In the genomic region with DNA sequence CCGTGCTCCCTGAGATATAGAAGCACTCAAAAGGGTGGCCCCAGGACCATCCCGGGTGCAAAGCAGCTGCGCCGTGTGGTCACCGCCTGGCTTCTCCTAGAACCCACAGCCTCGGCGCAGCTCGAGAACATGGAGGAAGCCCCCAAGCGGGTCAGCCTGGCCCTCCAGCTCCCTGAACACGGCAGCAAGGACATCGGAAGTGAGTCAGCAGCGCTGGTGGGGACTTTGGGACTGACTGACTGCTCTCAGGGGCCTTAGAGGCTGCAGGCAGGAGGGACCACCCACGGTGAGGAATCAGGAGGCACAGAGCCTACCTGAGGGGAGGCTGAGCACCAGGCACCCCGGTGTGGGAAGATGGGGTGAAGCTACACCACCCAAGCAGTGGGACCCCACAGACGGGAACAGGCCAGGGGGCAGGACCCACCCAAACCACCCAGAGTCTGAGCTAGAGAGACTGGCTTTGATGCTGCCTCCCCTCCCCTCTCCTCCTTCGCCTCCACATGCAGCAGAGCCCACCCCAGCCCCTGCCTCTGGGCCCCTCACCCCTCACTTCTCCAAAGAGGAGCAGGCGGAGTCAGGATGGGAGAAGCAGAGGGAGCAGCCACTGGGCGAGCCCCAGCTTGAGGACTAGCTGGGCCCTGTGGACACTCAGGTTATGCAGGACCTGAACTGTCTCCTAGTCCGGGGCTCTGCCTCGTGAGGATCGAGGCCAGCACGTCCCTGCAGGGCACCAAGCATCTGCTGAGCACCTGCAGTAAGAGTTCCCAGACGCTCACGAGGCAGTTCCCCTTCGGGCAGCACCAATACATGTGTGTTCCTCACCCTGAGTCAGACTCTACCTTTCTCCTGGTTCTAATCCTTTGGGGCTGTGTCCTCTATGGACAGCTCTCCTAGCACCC, we compare ENCODE assay signal across 23 cellular contexts. TPM values are rescaled to one million over a fixed set of nuclear protein-coding genes. Genes with fewer than 3 reads are reported as not detected.
DNase-seq lines count a peak whose midpoint lies in the region; ATAC-seq and TF ChIP-seq lines count a peak whose summit lies in the region.
"Had no signal": no experiment of that assay in that cellular context is flagged by ENCODE, and none has a peak within 500 bp of the region (broad histone marks: within the 10 kb centered on the region; RNA-seq: fewer than 3 reads in every experiment).

No MANE protein-coding gene starts in this region.

- no peaks in the 10 kb centered on the region for H3K27me3 ChIP-seq in H7 (ENCODE audit: control insufficient read depth, insufficient read depth, low read length)
- H3K27me3 ChIP-seq in NT2/D1 (ENCODE audit: insufficient read depth, insufficient read length), result no peaks in the 10 kb centered on the region
- peaks cover 0 to 29% (median 17%) of the 10 kb centered on the region in 3 donors for H3K27me3 ChIP-seq in sigmoid colon
- H3K27me3 ChIP-seq: BLaER1 treated with 17β-estradiol and CSF1 and Interleukin-3, amounts not matched to agents 10 nM and 100 nM; brain microvascular endothelial cell; right atrium auricular region; SJCRH30; transverse colon had no signal

- intact Hi-C loops in sigmoid colon (cut with DNase I), result no loop called here

- H3K4me1 ChIP-seq in NT2/D1 (ENCODE audit: insufficient read depth, insufficient read length) (peaks cover 11% of the 10 kb centered on the region), sigmoid colon (no peaks in the 10 kb centered on the region)
- H3K4me1 ChIP-seq: parathyroid adenoma, right atrium auricular region, SJCRH30, transverse colon had no signal

- TF ChIP-seq EP300 in sigmoid colon (IDR thresholded peaks at IDR 0.05), result no peak

- H3K9me3 ChIP-seq in NT2/D1 (ENCODE audit: insufficient read depth, low read length) (no peaks in the 10 kb centered on the region), sigmoid colon (no peaks in the 10 kb centered on the region)
- H3K9me3 ChIP-seq: BLaER1 treated with 17β-estradiol and CSF1 and Interleukin-3, amounts not matched to agents 10 nM and 100 nM; right atrium auricular region; SJCRH30; transverse colon had no signal

- H3K36me3 ChIP-seq in H7 (replicated peaks; ENCODE audit: control insufficient read depth, insufficient read depth, low read length), result no peaks in the 10 kb centered on the region
- peaks cover 11% of the 10 kb centered on the region for H3K36me3 ChIP-seq in NT2/D1 (ENCODE audit: insufficient read depth, insufficient read length, low read length)
- H3K36me3 ChIP-seq in sigmoid colon, result peaks cover 4 to 18% (median 11%) of the 10 kb centered on the region in 4 donors
- H3K36me3 ChIP-seq: brain microvascular endothelial cell, SJCRH30 had no signal

- DNase-seq in H7 (peak; percentile 51), NT2/D1 (ENCODE audit: low read depth, low spot score) (no peak), iPS-NIHi11 (ENCODE audit: low spot score) (peak; percentile 2), sigmoid colon (peak; percentile 43), NCI-H1930 (lab: John Stamatoyannopoulos, UW) (no peak)
- DNase-seq: activated CD4-positive, alpha-beta T cell treated with anti-CD3 and anti-CD28 coated beads, Interleukin-2, amount 50 U/mL, for 1 hour; activated naive CD4-positive, alpha-beta T cell treated with anti-CD3 and anti-CD28 coated beads, Interleukin-2, amount 50 U/mL, for 16 hours; amygdala; brain microvascular endothelial cell; hippocampal formation; left colon; NCI-H1048; NCI-H1694; NCI-H510A; nephron progenitor cell; SJCRH30; stimulated activated CD4-positive, alpha-beta T cell treated with anti-CD3 and anti-CD28 coated beads, Interleukin-2, amount 100 ng/mL, for 24 hours; transverse colon had no signal

- TF ChIP-seq POLR2A in sigmoid colon (IDR thresholded peaks at IDR 0.05), result no peak

- WGBS in sigmoid colon, 2 donors, result 77 to 80% methylated on average over 25 of the region's 25 CpGs

- peak overlapping the region; percentile 16 for H3K9ac ChIP-seq in NT2/D1 (ENCODE audit: insufficient read length, low read depth)
- H3K9ac ChIP-seq: BLaER1 treated with 17β-estradiol and CSF1 and Interleukin-3, amounts not matched to agents 10 nM and 100 nM; parathyroid adenoma had no signal

- ATAC-seq in GM19328 (IDR thresholded peaks at IDR 0.05; ENCODE audit: unreplicated experiment) (no peak), GM21619 (IDR thresholded peaks at IDR 0.05; ENCODE audit: unreplicated experiment) (no peak)
- ATAC-seq: left colon had no signal

- TF ChIP-seq CTCF in sigmoid colon (IDR thresholded peaks at IDR 0.05), result no peak

- H3K4me3 ChIP-seq in H7 (ENCODE audit: insufficient read depth, low read depth, low read length), result no peak overlapping the region
- no peak overlapping the region for H3K4me3 ChIP-seq in NT2/D1 (ENCODE audit: insufficient read length, low read depth)
- no peak overlapping the region for H3K4me3 ChIP-seq in sigmoid colon
- H3K4me3 ChIP-seq: BLaER1 treated with 17β-estradiol and CSF1 and Interleukin-3, amounts not matched to agents 10 nM and 100 nM; right atrium auricular region; SJCRH30; transverse colon had no signal

- H3K27ac ChIP-seq in sigmoid colon, result no peak overlapping the region
- H3K27ac ChIP-seq: BLaER1 treated with 17β-estradiol and CSF1 and Interleukin-3, amounts not matched to agents 10 nM and 100 nM; brain microvascular endothelial cell; parathyroid adenoma; right atrium auricular region; SJCRH30; transverse colon had no signal

RNA-seq across cellular contexts. Expression of gene MTERF4, which starts 28.7 kb away (rescaled TPM):
- 30.3 and 32.4 TPM in 2 replicates for total RNA-seq in H7 (2014; rRNA removed; shearing (Covaris generic))
- 10 to 100 TPM; 18.9 to 47.9 (median 33.2) TPM for total RNA-seq in sigmoid colon
- polyA plus RNA-seq in sigmoid colon, result 10 to 100 TPM; 27.0 to 40.2 (median 29.1) TPM

Comparison
In these comparisons a context has a peak if more than half of its experiments do, and no peak if none do; other contexts are left out.
1. DNase-seq: peak in H7 (single experiment), iPS-NIHi11 (single experiment) and sigmoid colon (single experiment); none in NT2/D1 (single experiment) and NCI-H1930 (0 of 2).